ENCODE assay signal across 10 cellular contexts in genomic region chr18:75206637-75207297, GRCh38. TPM values are rescaled to one million over a fixed set of nuclear protein-coding genes. Genes with fewer than 3 reads are reported as not detected.
DNase-seq lines count a peak whose midpoint lies in the region; ATAC-seq, FAIRE-seq and TF ChIP-seq lines count a peak whose summit lies in the region.
"Had no signal": no experiment of that assay in that cellular context is flagged by ENCODE, and none has a peak within 500 bp of the region (broad histone marks: within the 10 kb centered on the region; RNA-seq: fewer than 3 reads in every experiment).

No MANE protein-coding gene starts in this region.

- TF ChIP-seq POLR2A in esophagus squamous epithelium (IDR thresholded peaks at IDR 0.05): no peak
- no peak for TF ChIP-seq POLR2A in sigmoid colon (IDR thresholded peaks at IDR 0.05)

- 78 to 79% methylated on average over 9 to 12 of the region's 12 CpGs for WGBS in esophagus squamous epithelium, 2 donors
- 60 to 76% methylated on average over 12 of the region's 12 CpGs for WGBS in sigmoid colon, 2 donors

- intact Hi-C loops in esophagus squamous epithelium (cut with DNase I): loop anchor here (10.0 kb wide), 1 partner anchor 1618 kb away; the partner anchor contains the start of gene ZNF236
- intact Hi-C loops in sigmoid colon (cut with DNase I): loop anchor here (5.0 to 10.0 kb wide), 4 partner anchors 251 to 609 kb away; partner anchors contain the start of gene ZNF407

- peaks cover 11% of the 10 kb centered on the region for H3K36me3 ChIP-seq in RWPE2 (ENCODE audit: low read depth)
- H3K36me3 ChIP-seq in esophagus squamous epithelium: peaks cover 0 to 3% (median 0%) of the 10 kb centered on the region in 3 donors
- peaks cover 0 to under 1% (median under 1%) of the 10 kb centered on the region in 4 donors for H3K36me3 ChIP-seq in sigmoid colon

- H3K27ac ChIP-seq in RWPE2 (ENCODE audit: poor library complexity, severe bottlenecking): peak overlapping the region; percentile 96
- peak overlapping the region; percentile 18 to 99 (median 96) for H3K27ac ChIP-seq in esophagus squamous epithelium
- peak overlapping the region; percentile 98 to 99 (median 98) for H3K27ac ChIP-seq in sigmoid colon

- TF ChIP-seq EP300 in sigmoid colon (IDR thresholded peaks at IDR 0.05): no peak

- TF ChIP-seq CTCF in GM12864 (IDR thresholded peaks at IDR 0.05; ENCODE audit: low read depth, low read length, missing control alignments) (no peak), RWPE2 (IDR thresholded peaks at IDR 0.05; ENCODE audit: poor library complexity, severe bottlenecking) (no peak), esophagus squamous epithelium (IDR thresholded peaks at IDR 0.05) (no peak), sigmoid colon (IDR thresholded peaks at IDR 0.05) (no peak)

- H3K27me3 ChIP-seq in RWPE2 (ENCODE audit: insufficient read depth, poor library complexity, severe bottlenecking) (no peaks in the 10 kb centered on the region), esophagus squamous epithelium (no peaks in the 10 kb centered on the region), sigmoid colon (no peaks in the 10 kb centered on the region)
- H3K27me3 ChIP-seq: Peyer's patch had no signal

- ATAC-seq in RWPE2 (ENCODE audit: low read depth) (no peak), GM18511 (IDR thresholded peaks at IDR 0.05; ENCODE audit: unreplicated experiment) (no peak), HG03460 (IDR thresholded peaks at IDR 0.05; ENCODE audit: unreplicated experiment) (no peak)

- FAIRE-seq in urothelium cell line (lab: Jason Lieb, UNC): no peak

- H3K9me3 ChIP-seq in RWPE2 (ENCODE audit: severe bottlenecking) (no peaks in the 10 kb centered on the region), esophagus squamous epithelium (no peaks in the 10 kb centered on the region), sigmoid colon (no peaks in the 10 kb centered on the region)
- H3K9me3 ChIP-seq: Peyer's patch had no signal

- DNase-seq in GM12864 (ENCODE audit: low read depth): no peak
- DNase-seq in RWPE2 (ENCODE audit: low spot score): no peak
- no peak for DNase-seq in esophagus squamous epithelium (lab: John Stamatoyannopoulos, UW)
- DNase-seq in sigmoid colon: no peak
- no peak for DNase-seq in urothelium cell line (ENCODE audit: low spot score)
- no peak for DNase-seq in midbrain (lab: John Stamatoyannopoulos, UW)
- DNase-seq: anterior cingulate cortex had no signal

- H3K4me1 ChIP-seq in RWPE2 (ENCODE audit: insufficient read depth, poor library complexity, severe bottlenecking): peaks cover 14% of the 10 kb centered on the region
- H3K4me1 ChIP-seq in esophagus squamous epithelium: peaks cover 22 to 72% (median 32%) of the 10 kb centered on the region in 3 donors
- H3K4me1 ChIP-seq in sigmoid colon: peaks cover 0 to 60% (median 49%) of the 10 kb centered on the region in 4 donors

- H3K4me3 ChIP-seq in GM12864 (ENCODE audit: low read depth, low read length) (peak overlapping the region; percentile 99; the same call in 1 of the 2 replicates), RWPE2 (ENCODE audit: severe bottlenecking) (peak overlapping the region; percentile 96), esophagus squamous epithelium (peak overlapping the region in 3 of 4 donors; percentile 76 to 96 (median 88)), sigmoid colon (peak overlapping the region; percentile 72 to 100 (median 86))

RNA-seq across cellular contexts. Expression of gene PTGR3, which starts 2.2 kb away (rescaled TPM):
- total RNA-seq in esophagus squamous epithelium (10 to 100 TPM; 12.2 to 25.2 (median 16.7) TPM), sigmoid colon (10 to 100 TPM; 24.3 to 33.8 (median 25.4) TPM)
- 10 to 100 TPM; 22.7 to 31.8 (median 29.4) TPM for polyA plus RNA-seq in sigmoid colon

RNA-seq across cellular contexts. Expression of gene TSHZ1, which starts 3.8 kb away (rescaled TPM):
- total RNA-seq in esophagus squamous epithelium (10 to 100 TPM in 3 of 4 donors, 1 to 10 TPM in 1; 5.4 to 20.2 (median 13.7) TPM), sigmoid colon (10 to 100 TPM; 23.0 to 29.4 (median 27.9) TPM)
- polyA plus RNA-seq in sigmoid colon: 1 to 10 TPM; 7.8 to 9.8 (median 8.8) TPM
